22 cellular contexts compared by ENCODE assay signal in the genomic region with DNA sequence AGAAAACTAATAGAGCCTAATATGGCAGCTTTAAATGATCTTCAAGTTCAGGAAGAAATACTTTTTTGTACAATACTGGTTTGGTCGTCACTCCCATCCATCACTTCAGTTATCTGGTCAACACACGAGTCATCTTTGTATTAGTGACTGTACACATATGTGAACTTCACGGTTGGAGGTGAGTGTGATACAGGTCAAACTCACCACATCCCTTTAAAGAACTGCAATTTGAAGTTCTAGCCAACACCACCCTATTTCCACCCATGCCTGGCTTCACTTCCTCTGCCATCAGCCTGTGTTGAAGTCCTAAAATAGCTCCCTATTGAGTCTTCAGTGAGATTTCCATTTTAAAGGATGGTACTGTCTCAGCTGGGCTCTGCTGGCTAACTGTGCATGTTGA.
"Had no signal": no experiment of that assay in that cellular context is flagged by ENCODE, and none has a peak within 500 bp of the region (broad histone marks: within the 10 kb centered on the region; RNA-seq: fewer than 3 reads in every experiment).

No MANE protein-coding gene starts in this region.

- H3K9me3 ChIP-seq: left ventricle myocardium inferior, ovary, prostate gland, right atrium auricular region, upper lobe of left lung had no signal

- DNase-seq: activated CD8-positive, alpha-beta memory T cell treated with anti-CD3 and anti-CD28 coated beads for 24 hours; activated CD8-positive, alpha-beta memory T cell treated with anti-CD3 and anti-CD28 coated beads, Interleukin-2, amount 50 U/mL, for 4 hours; activated naive CD4-positive, alpha-beta T cell; activated T-cell treated with anti-CD3 and anti-CD28 coated beads, Interleukin-2, amount 50 U/mL, for 4 hours; central memory CD4-positive, alpha-beta T cell; effector memory CD4-positive, alpha-beta T cell; foreskin melanocyte; glutamatergic neuron; kidney glomerular epithelial cell; left ventricle myocardium inferior; mammary epithelial cell; ovary; spleen; stimulated activated CD4-positive, alpha-beta T cell treated with anti-CD3 and anti-CD28 coated beads, Interleukin-4, amount 100 ng/mL, for 1 hour; stimulated activated naive CD8-positive, alpha-beta T cell treated with anti-CD3 and anti-CD28 coated beads, Interleukin-15, Interleukin-2, amounts not matched to agents 100 U/mL and 50 U/mL, for 24 hours; upper lobe of left lung had no signal

- H3K36me3 ChIP-seq: left ventricle myocardium inferior, neutrophil, ovary, prostate gland, right atrium auricular region, spleen, upper lobe of left lung had no signal

- H3K4me2 ChIP-seq: hepatocyte had no signal

- FAIRE-seq: astrocyte, TTC549 had no signal

- H3K79me2 ChIP-seq: hepatocyte had no signal

- H3K4me1 ChIP-seq: left ventricle myocardium inferior, prostate gland, right atrium auricular region, spleen, upper lobe of left lung had no signal

- H3K4me3 ChIP-seq: hepatocyte, left ventricle myocardium inferior, ovary, prostate gland, right atrium auricular region, spleen, upper lobe of left lung had no signal

- H3K27me3 ChIP-seq: hepatocyte, neutrophil, ovary, right atrium auricular region, spleen, upper lobe of left lung had no signal

- H3K27ac ChIP-seq: hepatocyte, left ventricle myocardium inferior, neutrophil, ovary, prostate gland, right atrium auricular region, spleen, upper lobe of left lung had no signal

- H2AFZ ChIP-seq: hepatocyte had no signal

- ATAC-seq: activated T-cell treated with anti-CD3 and anti-CD28 coated beads, Interleukin-2, amount 50 U/mL, for 4 hours; stimulated activated naive CD8-positive, alpha-beta T cell treated with anti-CD3 and anti-CD28 coated beads, Interleukin-15, Interleukin-2, amounts not matched to agents 100 U/mL and 50 U/mL, for 24 hours had no signal
